In genomic region chr10:52778511-52779392, GRCh38 we compare ENCODE assay signal across 10 cellular contexts. TPM values are rescaled to one million over a fixed set of nuclear protein-coding genes. Genes with fewer than 3 reads are reported as not detected.
DNase-seq lines count a peak whose midpoint lies in the region; FAIRE-seq and TF ChIP-seq lines count a peak whose summit lies in the region.
"Had no signal": no experiment of that assay in that cellular context is flagged by ENCODE, and none has a peak within 500 bp of the region (broad histone marks: within the 10 kb centered on the region; RNA-seq: fewer than 3 reads in every experiment).

No MANE protein-coding gene starts in this region.

- WGBS in suprapubic skin: 39% methylated on average over 31 of the region's 42 CpGs

- peak overlapping the region in 1 of 2 donors; percentile 9 for H3K4me3 ChIP-seq in cardiac fibroblast (replicated peaks in 1 of 2; ENCODE audit: low read depth in 2 of 2, low read length in 2 of 2)
- no peak overlapping the region for H3K4me3 ChIP-seq in CD4-positive, alpha-beta memory T cell (ENCODE audit: low read length in 2 of 2)
- H3K4me3 ChIP-seq in suprapubic skin: no peak overlapping the region

- TF ChIP-seq POLR2A in GM12892 (IDR thresholded peaks at IDR 0.05; ENCODE audit: low read depth, low read length) (no peak), suprapubic skin (IDR thresholded peaks at IDR 0.05) (no peak)

- no peaks in the 10 kb centered on the region for H3K27me3 Mint-ChIP-seq in CD4-positive, alpha-beta memory T cell

- POLR2A ChIA-PET in CD4-positive, alpha-beta memory T cell (lab: Charles Lee; ENCODE audit: partially characterized antibody): no interaction called here

- no peaks in the 10 kb centered on the region for H3K4me1 Mint-ChIP-seq in CD4-positive, alpha-beta memory T cell

- DNase-seq in D721Med (ENCODE audit: insufficient read length, low spot score): no peak
- peak; percentile 39 for DNase-seq in KBM-7
- DNase-seq in cardiac fibroblast (ENCODE audit: low read depth in 2 of 2): peak; percentile 49 to 67
- peak; percentile 47 for DNase-seq in myocyte (ENCODE audit: low read depth)
- no peak for DNase-seq in GM12892 (ENCODE audit: insufficient read length)
- no peak for DNase-seq in CD4-positive, alpha-beta memory T cell
- DNase-seq in suprapubic skin (ENCODE audit: low spot score in 2 of 2): no peak
- no peak for DNase-seq in NCI-H2029 (lab: John Stamatoyannopoulos, UW)
- DNase-seq: NCI-H1092 treated with DMSO at 0.1 percent for 48 hours had no signal

- no peaks in the 10 kb centered on the region for H3K27me3 ChIP-seq in CD4-positive, alpha-beta memory T cell (ENCODE audit: insufficient read depth, low read length)
- peaks cover 18% of the 10 kb centered on the region for H3K27me3 ChIP-seq in suprapubic skin

- no peak overlapping the region for H3K4me3 Mint-ChIP-seq in CD4-positive, alpha-beta memory T cell

- peaks cover 1 to 12% (median 6%) of the 10 kb centered on the region in 8 donors for H3K9me3 Mint-ChIP-seq in CD4-positive, alpha-beta memory T cell

- in situ Hi-C loops in KBM-7 (cut with MboI; ENCODE audit: low pct_unique_long_range_greater_than_20kb, low sequenced_read_pairs): no loop called here

- H3K27ac Mint-ChIP-seq in CD4-positive, alpha-beta memory T cell: no peak overlapping the region

- no peaks in the 10 kb centered on the region for H3K4me1 ChIP-seq in CD4-positive, alpha-beta memory T cell (ENCODE audit: insufficient read depth, low read length)
- no peaks in the 10 kb centered on the region for H3K4me1 ChIP-seq in suprapubic skin

- no peak overlapping the region for H3K27ac ChIP-seq in CD4-positive, alpha-beta memory T cell (ENCODE audit: low read depth, low read length)
- no peak overlapping the region for H3K27ac ChIP-seq in suprapubic skin

- TF ChIP-seq CTCF in D721Med (IDR thresholded peaks at IDR 0.05; ENCODE audit: insufficient read depth, missing control alignments) (peak; percentile 35), cardiac fibroblast (IDR thresholded peaks at IDR 0.05; ENCODE audit: low read depth, low read length) (peak; percentile 63), suprapubic skin (IDR thresholded peaks at IDR 0.05) (no peak)

- FAIRE-seq in D721Med (lab: Jason Lieb, UNC): no peak
- no peak for FAIRE-seq in GM12892 (lab: Jason Lieb, UNC)
- FAIRE-seq: frontal cortex had no signal

- no peaks in the 10 kb centered on the region for H3K36me3 Mint-ChIP-seq in CD4-positive, alpha-beta memory T cell

- TF ChIP-seq EP300 in suprapubic skin (IDR thresholded peaks at IDR 0.05): no peak

- intact Hi-C loops in CD4-positive, alpha-beta memory T cell (cut with micrococcal nuclease): no loop called here

- no peaks in the 10 kb centered on the region for H3K9me3 ChIP-seq in CD4-positive, alpha-beta memory T cell (ENCODE audit: control insufficient read depth in 1 of 2, low read length in 2 of 2)
- no peaks in the 10 kb centered on the region for H3K9me3 ChIP-seq in suprapubic skin

- CTCF ChIA-PET in CD4-positive, alpha-beta memory T cell (lab: Charles Lee; ENCODE audit: partially characterized antibody): no interaction called here

- H3K36me3 ChIP-seq in CD4-positive, alpha-beta memory T cell (ENCODE audit: insufficient read depth, low read length): no peaks in the 10 kb centered on the region
- no peaks in the 10 kb centered on the region for H3K36me3 ChIP-seq in suprapubic skin

RNA-seq across cellular contexts. Expression of gene MBL2, which starts 6.2 kb away (rescaled TPM):
- total RNA-seq in myocyte: not detected in 2 replicates
- polyA plus RNA-seq in myocyte (2012): not detected
- polyA plus RNA-seq in GM12892 (2012; ENCODE audit: missing spikeins): not detected
- not detected for total RNA-seq in CD4-positive, alpha-beta memory T cell
- polyA plus RNA-seq in CD4-positive, alpha-beta memory T cell: not detected
- not detected for total RNA-seq in suprapubic skin
- total RNA-seq: frontal cortex had no signal

Comparison
In these comparisons a context has a peak if more than half of its experiments do, and no peak if none do; other contexts are left out.
1. DNase-seq: peak in KBM-7 (single experiment), cardiac fibroblast (2 of 2) and myocyte (single experiment); none in D721Med (single experiment), GM12892 (single experiment), CD4-positive, alpha-beta memory T cell (0 of 5), suprapubic skin (0 of 2) and NCI-H2029 (single experiment).
2. CTCF ChIP-seq: peak in D721Med (single experiment) and cardiac fibroblast (single experiment); none in suprapubic skin (0 of 2).